In genomic region chr19:4472174-4472974, GRCh38 we compare ENCODE assay signal across 8 cellular contexts. TPM values are rescaled to one million over a fixed set of nuclear protein-coding genes. Genes with fewer than 3 reads are reported as not detected.
DNase-seq lines count a peak whose midpoint lies in the region; ATAC-seq lines count a peak whose summit lies in the region.

Gene HDGFL2, plus strand, starts transcription at chr19:4472297. Its CDS starts 54 bp downstream, at chr19:4472351.

- H3K27ac ChIP-seq in muscle layer of duodenum (ENCODE audit: low read length), result peak within 1 kb of the TSS; percentile 93

- peak within 1 kb of the TSS; percentile 81 to 82 for H3K27ac Mint-ChIP-seq in effector memory CD8-positive, alpha-beta T cell

- H3K4me1 Mint-ChIP-seq in effector memory CD8-positive, alpha-beta T cell (ENCODE audit: low read depth in 2 of 2), result peaks cover 19 to 21% of the 10 kb centered on the region in 2 donors

- no peaks in the 10 kb centered on the region for H3K9me3 ChIP-seq in muscle layer of duodenum (ENCODE audit: control insufficient read depth in 1 of 2, low read length in 2 of 2)

- H3K27me3 ChIP-seq in muscle layer of duodenum (ENCODE audit: low read depth, low read length), result no peaks in the 10 kb centered on the region

- ATAC-seq in effector memory CD8-positive, alpha-beta T cell (replicated peaks), result no peak

- no peaks in the 10 kb centered on the region for H3K9me3 Mint-ChIP-seq in effector memory CD8-positive, alpha-beta T cell

- peaks cover 0 to 18% of the 10 kb centered on the region in 2 donors for H3K36me3 ChIP-seq in muscle layer of duodenum (ENCODE audit: control insufficient read depth in 1 of 2, insufficient read depth in 2 of 2, low read length in 2 of 2)

- no peaks in the 10 kb centered on the region for H3K27me3 Mint-ChIP-seq in effector memory CD8-positive, alpha-beta T cell

- intact Hi-C loops in T-helper 1 cell treated with Interleukin-12 subunit alpha and Interleukin-12 subunit beta and Interleukin-4 antibody, amounts not matched to agents 30 ng/mL and 1 ng/mL, for 36 hours (cut with micrococcal nuclease), result loop anchor here (1.0 to 5.0 kb wide), 6 partner anchors 167 to 1955 kb away; partner anchors contain the start of genes APBA3, CACTIN, EEF2 and MRPL54

- H3K36me3 Mint-ChIP-seq in effector memory CD8-positive, alpha-beta T cell (ENCODE audit: insufficient read depth), result peaks cover 5% of the 10 kb centered on the region

- peak within 1 kb of the TSS; percentile 81 to 96 for H3K4me3 ChIP-seq in muscle layer of duodenum (ENCODE audit: low read depth in 1 of 2, low read length in 2 of 2)

- peak within 1 kb of the TSS in 1 of 2 donors; percentile 72 for H3K4me3 Mint-ChIP-seq in effector memory CD8-positive, alpha-beta T cell

- DNase-seq in T-helper 1 cell (no peak), RPMI7951 (ENCODE audit: low read depth) (no peak), CD1c-positive myeloid dendritic cell (ENCODE audit: extremely low spot score) (no peak)
- DNase-seq in effector memory CD8-positive, alpha-beta T cell, result no peak
- DNase-seq in stimulated activated CD8-positive, alpha-beta memory T cell treated with anti-CD3 and anti-CD28 coated beads, Interleukin-4, amount 100 ng/mL, for 48 hours, result no peak
- no peak for DNase-seq in NK-92 treated with Interleukin-12 subunit alpha and Interleukin-12 subunit beta, amount 100 ng/mL, for 24 hours (lab: John Stamatoyannopoulos, UW)

- H3K4me1 ChIP-seq in muscle layer of duodenum (ENCODE audit: control insufficient read depth in 1 of 2, insufficient read depth in 2 of 2, low read length in 2 of 2), result peaks cover 0 to 24% of the 10 kb centered on the region in 2 donors

RNA-seq across cellular contexts. Expression of gene HDGFL2, which starts in this region (rescaled TPM):
- 55.7 and 67.4 TPM in 2 replicates for total RNA-seq in T-helper 1 cell treated with Interleukin-12 subunit alpha and Interleukin-12 subunit beta and Interleukin-4 antibody, amounts not matched to agents 30 ng/mL and 1 ng/mL, for 36 hours
- 41.9 and 60.5 TPM in 2 replicates for total RNA-seq in RPMI7951 (2014; rRNA removed; shearing (Covaris generic))
